In the genomic region with DNA sequence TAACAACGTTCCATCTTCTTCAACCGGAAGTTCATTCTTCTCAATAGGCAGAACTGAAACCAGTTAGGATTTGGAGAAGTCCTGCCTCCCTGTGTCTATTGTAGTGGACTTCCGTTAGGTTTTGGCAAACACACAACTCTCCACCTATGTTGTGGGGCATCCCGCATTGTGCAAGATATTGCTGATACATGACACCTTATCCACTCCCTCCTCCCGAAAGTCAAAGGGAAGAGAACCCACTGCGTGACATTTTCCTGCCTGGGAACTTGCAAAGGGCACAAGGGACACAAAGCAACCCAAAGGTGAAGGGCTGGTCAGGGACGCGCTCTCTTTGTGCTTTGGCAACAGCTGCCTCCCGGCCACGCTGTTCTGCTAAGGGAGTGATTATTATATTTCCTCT, we compare ENCODE assay signal across 23 cellular contexts.
"Had no signal": no experiment of that assay in that cellular context is flagged by ENCODE, and none has a peak within 500 bp of the region (broad histone marks: within the 10 kb centered on the region; RNA-seq: fewer than 3 reads in every experiment).

No MANE protein-coding gene starts in this region.

- H3K36me3 Mint-ChIP-seq: activated CD4-positive, alpha-beta memory T cell treated with anti-CD3 and anti-CD28 coated beads for 36 hours; activated naive CD8-positive, alpha-beta T cell treated with anti-CD3 and anti-CD28 coated beads, Interleukin-2, amount 10 ng/mL, durations not matched to agents 7 days and 5 days; type B pancreatic cell had no signal

- H3K27ac ChIP-seq: breast epithelium, coronary artery, esophagus squamous epithelium, gastrocnemius medialis, lower lobe of right lung, thoracic aorta, vagina had no signal

- ATAC-seq: left colon; lower lobe of right lung; naive thymus-derived CD4-positive, alpha-beta T cell had no signal

- H3K9me3 Mint-ChIP-seq: activated CD4-positive, alpha-beta memory T cell treated with anti-CD3 and anti-CD28 coated beads for 36 hours; activated naive CD8-positive, alpha-beta T cell treated with anti-CD3 and anti-CD28 coated beads, Interleukin-2, amount 10 ng/mL, durations not matched to agents 7 days and 5 days; endodermal cell; neural crest cell had no signal

- H3K27me3 Mint-ChIP-seq: progenitor cell of endocrine pancreas, type B pancreatic cell had no signal

- DNase-seq: activated CD4-positive, alpha-beta memory T cell treated with anti-CD3 and anti-CD28 coated beads for 36 hours; activated CD4-positive, alpha-beta T cell treated with anti-CD3 and anti-CD28 coated beads for 48 hours; activated CD4-positive, CD25-positive, alpha-beta regulatory T cell; activated naive CD4-positive, alpha-beta T cell treated with Interleukin-2 at 50 U/mL for 16 hours; activated naive CD8-positive, alpha-beta T cell treated with anti-CD3 and anti-CD28 coated beads, Interleukin-2, amount 10 ng/mL, durations not matched to agents 7 days and 5 days; activated T-cell treated with anti-CD3 and anti-CD28 coated beads, Interleukin-2, amount 50 U/mL, for 48 hours; amniotic stem cell; cerebellar nuclear complex; endodermal cell; esophagus squamous epithelium; gastrocnemius medialis; left colon; lower lobe of right lung; naive thymus-derived CD4-positive, alpha-beta T cell; stimulated activated CD4-positive, alpha-beta T cell treated with anti-CD3 and anti-CD28 coated beads, Interleukin-4, amount 100 ng/mL, for 24 hours; stimulated activated naive CD4-positive, alpha-beta T cell treated with Interleukin-2 at 50 U/mL for 16 hours had no signal

- H3K36me3 ChIP-seq: breast epithelium, esophagus squamous epithelium, gastrocnemius medialis, lower lobe of right lung, thoracic aorta, vagina had no signal

- H3K9me3 ChIP-seq: breast epithelium, esophagus squamous epithelium, gastrocnemius medialis, lower lobe of right lung, thoracic aorta, vagina had no signal

- H3K4me1 ChIP-seq: breast epithelium, gastrocnemius medialis, lower lobe of right lung, vagina had no signal

- H3K4me3 ChIP-seq: breast epithelium, coronary artery, esophagus squamous epithelium, gastrocnemius medialis, lower lobe of right lung, thoracic aorta, vagina had no signal

- H3K27me3 ChIP-seq: breast epithelium, esophagus squamous epithelium, gastrocnemius medialis, vagina had no signal

- H3K27ac Mint-ChIP-seq: activated CD4-positive, alpha-beta memory T cell treated with anti-CD3 and anti-CD28 coated beads for 36 hours; activated naive CD8-positive, alpha-beta T cell treated with anti-CD3 and anti-CD28 coated beads, Interleukin-2, amount 10 ng/mL, durations not matched to agents 7 days and 5 days; endodermal cell; naive thymus-derived CD4-positive, alpha-beta T cell; progenitor cell of endocrine pancreas; type B pancreatic cell had no signal

- H3K4me3 Mint-ChIP-seq: activated CD4-positive, alpha-beta memory T cell treated with anti-CD3 and anti-CD28 coated beads for 36 hours; activated naive CD8-positive, alpha-beta T cell treated with anti-CD3 and anti-CD28 coated beads, Interleukin-2, amount 10 ng/mL, durations not matched to agents 7 days and 5 days; endodermal cell; naive thymus-derived CD4-positive, alpha-beta T cell; neural crest cell; type B pancreatic cell had no signal
